Comparison of ENCODE assay signal across 9 cellular contexts in the genomic region with DNA sequence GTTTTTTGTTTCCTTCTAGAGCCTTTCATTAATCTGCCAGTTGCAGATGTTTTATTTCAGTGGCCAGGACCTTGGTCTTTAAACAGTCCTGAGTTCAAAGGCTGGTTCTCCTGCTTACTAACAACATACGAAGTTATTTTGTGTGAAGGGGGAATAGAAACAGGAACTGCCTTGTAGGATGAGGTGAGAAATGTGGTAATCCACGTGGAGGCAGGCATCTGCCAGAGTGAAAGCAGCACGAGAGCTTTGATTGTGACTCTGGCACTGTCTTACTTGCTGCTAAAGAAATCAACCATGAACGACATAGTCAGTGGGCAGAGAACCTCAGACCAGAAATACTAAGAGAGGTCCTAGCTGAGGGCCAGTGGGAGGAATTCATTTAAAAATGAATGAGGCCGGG. TPM values are rescaled to one million over a fixed set of nuclear protein-coding genes. Genes with fewer than 3 reads are reported as not detected.
DNase-seq lines count a peak whose midpoint lies in the region; ATAC-seq and TF ChIP-seq lines count a peak whose summit lies in the region.
"Had no signal": no experiment of that assay in that cellular context is flagged by ENCODE, and none has a peak within 500 bp of the region (broad histone marks: within the 10 kb centered on the region; RNA-seq: fewer than 3 reads in every experiment).

No MANE protein-coding gene starts in this region.

- no peaks in the 10 kb centered on the region for H3K27me3 ChIP-seq in OCI-LY3 (ENCODE audit: low read depth, low read length)
- no peaks in the 10 kb centered on the region for H3K27me3 ChIP-seq in mesenchymal stem cell (ENCODE audit: control insufficient read depth in 1 of 2, insufficient read depth in 1 of 2, low read length in 2 of 2)

- H3K27ac Mint-ChIP-seq in progenitor cell of endocrine pancreas: peak overlapping the region; percentile 33

- H3K79me1 ChIP-seq in mesenchymal stem cell (replicated peaks; ENCODE audit: low read length, poor library complexity, severe bottlenecking): no peaks in the 10 kb centered on the region

- H3K4me1 ChIP-seq in OCI-LY3 (ENCODE audit: low read length): peaks cover 60% of the 10 kb centered on the region
- H3K4me1 ChIP-seq in mesenchymal stem cell (ENCODE audit: control insufficient read depth, insufficient read depth, low read depth, low read length): no peaks in the 10 kb centered on the region

- H3K4ac ChIP-seq in mesenchymal stem cell (ENCODE audit: low read depth in 1 of 2, low read length in 2 of 2): no peak overlapping the region

- no peak overlapping the region for H4K8ac ChIP-seq in mesenchymal stem cell (ENCODE audit: low read length)

- H2BK12ac ChIP-seq in mesenchymal stem cell (ENCODE audit: low read length in 2 of 2): no peak overlapping the region

- H3K4me3 ChIP-seq in OCI-LY3 (ENCODE audit: low read length) (no peak overlapping the region), mesenchymal stem cell (ENCODE audit: insufficient read depth in 1 of 2, low read depth in 1 of 2, low read length in 2 of 2) (no peak overlapping the region)

- H3K36me3 Mint-ChIP-seq in progenitor cell of endocrine pancreas (ENCODE audit: insufficient read depth): peaks cover 57% of the 10 kb centered on the region

- no peak overlapping the region for H4K91ac ChIP-seq in mesenchymal stem cell (ENCODE audit: low read length)

- no peak overlapping the region for H2AK5ac ChIP-seq in mesenchymal stem cell (ENCODE audit: low read length, severe bottlenecking)

- no peak for DNase-seq in activated CD4-positive, CD25-positive, alpha-beta regulatory T cell treated with anti-CD3 and anti-CD28 coated beads, Interleukin-2, amount 50 U/mL, for 72 hours
- DNase-seq in progenitor cell of endocrine pancreas (ENCODE audit: low spot score, unreplicated experiment) (no peak), G401 (ENCODE audit: low spot score) (no peak), mesenchymal stem cell (no peak)

- H3K27me3 Mint-ChIP-seq in progenitor cell of endocrine pancreas: no peaks in the 10 kb centered on the region

- H3K4me2 ChIP-seq in OCI-LY3 (ENCODE audit: low read length): peak overlapping the region; percentile 8
- H3K4me2 ChIP-seq in mesenchymal stem cell (ENCODE audit: low read length, poor library complexity, severe bottlenecking): no peak overlapping the region

- H2BK120ac ChIP-seq in mesenchymal stem cell (ENCODE audit: low read depth, low read length): no peak overlapping the region

- no peak overlapping the region for H3K23ac ChIP-seq in mesenchymal stem cell (ENCODE audit: low read length in 2 of 2)

- H3K27ac ChIP-seq in OCI-LY3 (ENCODE audit: low read length): peak overlapping the region; percentile 70
- no peak overlapping the region for H3K27ac ChIP-seq in mesenchymal stem cell (ENCODE audit: low read length, poor library complexity, severe bottlenecking)

- H2BK15ac ChIP-seq in mesenchymal stem cell (ENCODE audit: low read depth, poor library complexity, severe bottlenecking): no peak overlapping the region

- H3K18ac ChIP-seq in mesenchymal stem cell (ENCODE audit: low read depth in 1 of 2, low read length in 2 of 2): no peak overlapping the region

- TF ChIP-seq CTCF in OCI-LY3 (IDR thresholded peaks at IDR 0.05; ENCODE audit: low read depth, low read length) (no peak), progenitor cell of endocrine pancreas (IDR thresholded peaks at IDR 0.05; ENCODE audit: unreplicated experiment) (no peak)

- ATAC-seq in activated CD4-positive, CD25-positive, alpha-beta regulatory T cell treated with anti-CD3 and anti-CD28 coated beads, Interleukin-2, amount 50 U/mL, for 24 hours: peak; percentile 41 to 42
- ATAC-seq in HG02798 (IDR thresholded peaks at IDR 0.05; ENCODE audit: poor library complexity, unreplicated experiment): peak; percentile 62
- no peak for ATAC-seq in HG02840 (IDR thresholded peaks at IDR 0.05; ENCODE audit: low FRiP score, unreplicated experiment)

- H3K9me3 ChIP-seq in OCI-LY3 (ENCODE audit: insufficient read depth, low read length): no peaks in the 10 kb centered on the region
- H3K9me3 ChIP-seq in mesenchymal stem cell (ENCODE audit: control insufficient read depth, low read length): no peaks in the 10 kb centered on the region

- peak overlapping the region; percentile 25; the same call in 1 of the 2 replicates for H3K9ac ChIP-seq in OCI-LY3 (ENCODE audit: low read length)
- H3K9ac ChIP-seq in mesenchymal stem cell (ENCODE audit: low read length): no peak overlapping the region

- no peak overlapping the region for H3K14ac ChIP-seq in mesenchymal stem cell (ENCODE audit: low read length in 2 of 2)

- in situ Hi-C loops in G401 (cut with HindIII; ENCODE audit: low sequenced_read_pairs): no loop called here

- H3K36me3 ChIP-seq in OCI-LY3 (replicated peaks; ENCODE audit: low read depth, low read length) (peaks cover 51% of the 10 kb centered on the region), mesenchymal stem cell (ENCODE audit: control insufficient read depth in 1 of 2, insufficient read depth in 2 of 2, low read depth in 1 of 2, low read length in 2 of 2) (peaks cover 50 to 69% of the 10 kb centered on the region in 2 experiments)

- H4K20me1 ChIP-seq in OCI-LY3 (ENCODE audit: insufficient read depth, low read length): no peaks in the 10 kb centered on the region

- H3K4me1 Mint-ChIP-seq in progenitor cell of endocrine pancreas (ENCODE audit: low read depth): peaks cover 6% of the 10 kb centered on the region

- 87% methylated on average over 5 of the region's 5 CpGs for WGBS in mesenchymal stem cell

- no peaks in the 10 kb centered on the region for H3K79me2 ChIP-seq in OCI-LY3 (ENCODE audit: low read length)

- H2AFZ ChIP-seq in OCI-LY3 (ENCODE audit: low read depth, low read length): no peak overlapping the region
- H2AFZ ChIP-seq in mesenchymal stem cell (ENCODE audit: low read depth, low read length): no peak overlapping the region

- H2BK5ac ChIP-seq in mesenchymal stem cell (ENCODE audit: low read depth, low read length, poor library complexity, severe bottlenecking): no peak overlapping the region

- no peak overlapping the region for H3K4me3 Mint-ChIP-seq in progenitor cell of endocrine pancreas (ENCODE audit: low read depth)

- peaks cover 3% of the 10 kb centered on the region for H3K9me3 Mint-ChIP-seq in progenitor cell of endocrine pancreas (ENCODE audit: low read depth)

RNA-seq across cellular contexts. Expression of a gene that starts 30.4 kb away (rescaled TPM):
- total RNA-seq in progenitor cell of endocrine pancreas: 236 and 246 TPM in 2 replicates
- total RNA-seq in G401 (2014; rRNA removed; shearing (Covaris generic)): 1.8 and 2.2 TPM in 2 replicates
- 27.0 TPM for polyA plus RNA-seq in mesenchymal stem cell (2013, experiment 1 of 2)
- polyA plus RNA-seq in mesenchymal stem cell (2013, experiment 2 of 2): 24.8 TPM

RNA-seq across cellular contexts. Expression of a gene that starts 37.1 kb away (rescaled TPM):
- total RNA-seq in progenitor cell of endocrine pancreas: 22.9 and 26.0 TPM in 2 replicates
- not detected in 2 replicates for total RNA-seq in G401 (2014; rRNA removed; shearing (Covaris generic))
- 0.07 TPM for polyA plus RNA-seq in mesenchymal stem cell (2013, experiment 1 of 2)
- polyA plus RNA-seq in mesenchymal stem cell (2013, experiment 2 of 2): 0.15 TPM
- total RNA-seq: A172 had no signal

RNA-seq across cellular contexts. Expression of a gene that starts 41.9 kb away (rescaled TPM):
- total RNA-seq in progenitor cell of endocrine pancreas: 41.2 and 41.5 TPM in 2 replicates
- 23.5 and 30.0 TPM in 2 replicates for total RNA-seq in G401 (2014; rRNA removed; shearing (Covaris generic))
- polyA plus RNA-seq in mesenchymal stem cell (2013, experiment 1 of 2): 58.9 TPM
- 59.0 TPM for polyA plus RNA-seq in mesenchymal stem cell (2013, experiment 2 of 2)

Comparison
In these comparisons a context has a peak if more than half of its experiments do, and no peak if none do; other contexts are left out.
1. RNA of a gene that starts 30.4 kb away (total RNA-seq): 236 to 246 TPM in progenitor cell of endocrine pancreas; 1.8 to 2.2 TPM in G401; every median in the first group is over 10 times any median in the second.
2. RNA of a gene that starts 37.1 kb away (total RNA-seq): 22.9 to 26.0 TPM in progenitor cell of endocrine pancreas; not detected in G401; every median in the first group is over 10 times any median in the second.